In genomic region chr2:44550571-44550970, GRCh38 we compare ENCODE assay signal across 14 cellular contexts.
DNase-seq lines count a peak whose midpoint lies in the region; ATAC-seq, FAIRE-seq and TF ChIP-seq lines count a peak whose summit lies in the region.
"Had no signal": no experiment of that assay in that cellular context is flagged by ENCODE, and none has a peak within 500 bp of the region (broad histone marks: within the 10 kb centered on the region; RNA-seq: fewer than 3 reads in every experiment).

No MANE protein-coding gene starts in this region.

- no peak overlapping the region for H3K4me3 ChIP-seq in coronary artery
- H3K4me3 ChIP-seq: lower lobe of right lung, SJCRH30 had no signal

- H3K27ac ChIP-seq in RWPE1 (no peak overlapping the region), coronary artery (no peak overlapping the region)
- H3K27ac ChIP-seq: lower lobe of right lung, SJCRH30, VCaP had no signal

- POLR2A ChIA-PET in RWPE1 (lab: Yijun Ruan, JAX; ENCODE audit: low non-redundant PET), result no interaction called here

- no peaks in the 10 kb centered on the region for H3K9me3 Mint-ChIP-seq in mesothelial cell of epicardium

- no peak overlapping the region for H3K27ac Mint-ChIP-seq in mesothelial cell of epicardium

- TF ChIP-seq CTCF in RWPE1 (conservative IDR thresholded peaks at IDR 0.05; ENCODE audit: low read depth), result no peak
- TF ChIP-seq CTCF in mesothelial cell of epicardium (IDR thresholded peaks at IDR 0.05; ENCODE audit: unreplicated experiment), result no peak
- no peak for TF ChIP-seq CTCF in coronary artery (IDR thresholded peaks at IDR 0.05)

- H3K4me1 Mint-ChIP-seq in mesothelial cell of epicardium, result peaks cover 10% of the 10 kb centered on the region

- no peaks in the 10 kb centered on the region for H3K27me3 Mint-ChIP-seq in mesothelial cell of epicardium (ENCODE audit: low read depth)

- FAIRE-seq in GM12891 (lab: Jason Lieb, UNC), result no peak
- FAIRE-seq: HepG2 had no signal

- ATAC-seq in HG02884 (IDR thresholded peaks at IDR 0.05; ENCODE audit: unreplicated experiment), result peak; percentile 57
- ATAC-seq: HepG2, lower lobe of right lung had no signal

- H3K4me3 Mint-ChIP-seq in mesothelial cell of epicardium, result no peak overlapping the region

- CTCF ChIA-PET in RWPE1 (lab: Yijun Ruan, JAX), result no interaction called here

- no peaks in the 10 kb centered on the region for H3K36me3 Mint-ChIP-seq in mesothelial cell of epicardium

- TF ChIP-seq POLR2A in GM12891 (IDR thresholded peaks at IDR 0.05; ENCODE audit: low read depth, low read length), result no peak

- DNase-seq in GM12891 (ENCODE audit: insufficient read length, low spot score) (no peak), RWPE1 (ENCODE audit: low spot score) (peak; percentile 9), kidney glomerular epithelial cell (lab: John Stamatoyannopoulos, UW) (peak; percentile 39), COLO829 (ENCODE audit: low spot score) (no peak), mesothelial cell of epicardium (ENCODE audit: low spot score in 2 of 2, unreplicated experiment in 2 of 2) (no peak), coronary artery (ENCODE audit: low spot score) (no peak)
- DNase-seq: activated CD8-positive, alpha-beta memory T cell treated with anti-CD3 and anti-CD28 coated beads, Interleukin-2, amount 50 U/mL, for 4 hours; lower lobe of right lung; NCI-H526 treated with DMSO at 0.1 percent for 48 hours; SJCRH30; substantia nigra had no signal

TF ChIP-seq in GM12891, 5 proteins besides CTCF, POLR2A, EP300 and RAD21:
- TF ChIP-seq SPI1 (IDR thresholded peaks at IDR 0.05; ENCODE audit: low read depth, low read length) (peak; percentile 91), POU2F2 (IDR thresholded peaks at IDR 0.05; ENCODE audit: low read depth, low read length) (no peak)
TF ChIP-seq in GM12891: peak in this region for 1.

Comparison
In these comparisons a context has a peak if more than half of its experiments do, and no peak if none do; other contexts are left out.
1. DNase-seq: peak in RWPE1 (single experiment) and kidney glomerular epithelial cell (single experiment); none in GM12891 (single experiment), COLO829 (single experiment), mesothelial cell of epicardium (0 of 2) and coronary artery (single experiment).